1 cellular context compared by ENCODE assay signal in the genomic region with DNA sequence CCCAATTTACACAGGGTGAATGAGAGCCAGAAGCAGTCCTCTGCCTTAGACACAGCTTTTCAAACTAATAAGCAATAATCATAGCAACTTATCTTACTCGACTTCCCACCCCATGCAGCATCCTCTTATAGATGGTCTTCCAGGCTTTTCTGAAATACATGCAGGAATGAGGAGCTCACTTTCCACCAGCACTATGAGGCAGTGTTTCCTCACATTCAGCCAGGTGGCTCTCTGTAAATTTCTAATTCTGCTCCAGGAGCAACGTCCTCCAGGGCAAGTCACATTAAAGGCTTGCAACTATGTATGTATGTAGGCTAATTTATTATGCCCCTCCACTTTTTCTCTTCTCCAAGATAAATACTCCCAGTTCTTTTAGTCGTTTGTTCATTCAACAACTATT.
TF ChIP-seq lines count a peak whose summit lies in the region.

No MANE protein-coding gene starts in this region.

TF ChIP-seq in H1, 55 proteins besides CTCF, POLR2A, EP300 and RAD21 (continued from another document):
- TF ChIP-seq HDAC2 (IDR thresholded peaks at IDR 0.05; ENCODE audit: borderline replicate concordance in 1 of 2, low read depth in 2 of 2, low read length in 2 of 2) = no peak
- no peak for TF ChIP-seq SP4 (IDR thresholded peaks at IDR 0.05; ENCODE audit: low read length)
- no peak for TF ChIP-seq SP1 (IDR thresholded peaks at IDR 0.05; ENCODE audit: low read depth, low read length)
- TF ChIP-seq TAF7 (optimal IDR thresholded peaks at IDR 0.05; ENCODE audit: borderline replicate concordance, low read depth, low read length) = no peak
- TF ChIP-seq RXRA (IDR thresholded peaks at IDR 0.05; ENCODE audit: insufficient read depth, low read depth, low read length) = no peak
- no peak for TF ChIP-seq BCL11A (IDR thresholded peaks at IDR 0.05; ENCODE audit: low read depth in 2 of 2, low read length in 2 of 2)
- no peak for TF ChIP-seq CBX8 (IDR thresholded peaks at IDR 0.05; ENCODE audit: borderline replicate concordance, low read depth, low read length)
- TF ChIP-seq JUN (IDR thresholded peaks at IDR 0.05; ENCODE audit: low read depth, low read length) = no peak
- TF ChIP-seq FOSL1 (IDR thresholded peaks at IDR 0.05; ENCODE audit: insufficient read depth, low read depth, low read length) = no peak
- TF ChIP-seq RNF2 (IDR thresholded peaks at IDR 0.05; ENCODE audit: borderline replicate concordance, low read depth, low read length, missing control alignments, poor library complexity, severe bottlenecking) = no peak
- no peak for TF ChIP-seq EGR1 (IDR thresholded peaks at IDR 0.05; ENCODE audit: borderline replicate concordance, low read depth, low read length)
- TF ChIP-seq BACH1 (IDR thresholded peaks at IDR 0.05; ENCODE audit: low read length) = no peak
